In genomic region chr12:108823804-108824203, GRCh38 we compare ENCODE assay signal across 1 cellular context.
TF ChIP-seq lines count a peak whose summit lies in the region.

No MANE protein-coding gene starts in this region.

TF ChIP-seq in K562, 482 proteins besides CTCF, POLR2A, EP300 and RAD21:
- TF ChIP-seq ZNF217 (CRISPR knock-in tag; IDR thresholded peaks at IDR 0.05) = no peak
- no peak for TF ChIP-seq ZNF639 (CRISPR knock-in tag; conservative IDR thresholded peaks at IDR 0.05 in 1 of 2, IDR thresholded peaks at IDR 0.05 in 1 of 2)
- peak; percentile 83 for TF ChIP-seq TCF3 (CRISPR knock-in tag; IDR thresholded peaks at IDR 0.05)
- TF ChIP-seq SOX6 (IDR thresholded peaks at IDR 0.05) = peak; percentile 59
- TF ChIP-seq CBFA2T2 (conservative IDR thresholded peaks at IDR 0.05) = peak; percentile 66
- TF ChIP-seq ATF7 (IDR thresholded peaks at IDR 0.05) = 0 out of 2 replicates have a peak, but pooled peaks have one; percentile 35
- TF ChIP-seq ELF1 (tag; IDR thresholded peaks at IDR 0.05) = no peak
- TF ChIP-seq SETDB1 (IDR thresholded peaks at IDR 0.05; ENCODE audit: low read length) = no peak
- peak; percentile 28; the same call in 1 of the 2 replicates for TF ChIP-seq CTBP1 (IDR thresholded peaks at IDR 0.05; ENCODE audit: borderline replicate concordance)
- TF ChIP-seq ZNF347 (CRISPR knock-in tag; IDR thresholded peaks at IDR 0.05; ENCODE audit: low read depth) = no peak
- TF ChIP-seq PHF21A (IDR thresholded peaks at IDR 0.05; ENCODE audit: borderline replicate concordance, low read depth) = peak; percentile 61; the same call in 1 of the 2 replicates
- no peak for TF ChIP-seq HMG20B (CRISPR knock-in tag; IDR thresholded peaks at IDR 0.05)
- TF ChIP-seq FOXK2 (conservative IDR thresholded peaks at IDR 0.05 in 1 of 2, IDR thresholded peaks at IDR 0.05 in 1 of 2; ENCODE audit: low read depth in 2 of 2) = 0 out of 4 replicates have a peak, but pooled peaks of 1 of the 2 experiments have one; percentile 23
- TF ChIP-seq HBP1 (CRISPR knock-in tag; IDR thresholded peaks at IDR 0.05) = no peak
- peak; percentile 63 to 97; a peak in 3 of 4 replicates for TF ChIP-seq HDAC1 (IDR thresholded peaks at IDR 0.05)
- peak; percentile 44 for TF ChIP-seq HMBOX1 (IDR thresholded peaks at IDR 0.05)
- peak; percentile 62 for TF ChIP-seq CXXC5 (CRISPR knock-in tag; IDR thresholded peaks at IDR 0.05)
- peak in 1 of 2 experiments; percentile 49; a peak in 1 of 4 replicates for TF ChIP-seq MNT (conservative IDR thresholded peaks at IDR 0.05)
- peak; percentile 24; the same call in 1 of the 2 replicates for TF ChIP-seq BHLHE40 (IDR thresholded peaks at IDR 0.05; ENCODE audit: low read length)
- 0 out of 4 replicates have a peak, but pooled peaks of 1 of the 2 experiments have one; percentile 16 for TF ChIP-seq ARNT (IDR thresholded peaks at IDR 0.05)
- TF ChIP-seq KLF1 (tag; IDR thresholded peaks at IDR 0.05) = 0 out of 2 replicates have a peak, but pooled peaks have one; percentile 41
- peak; percentile 49; the same call in 1 of the 2 replicates for TF ChIP-seq CREM (IDR thresholded peaks at IDR 0.05; ENCODE audit: low read depth)
- peak; percentile 61; the same call in 1 of the 2 replicates for TF ChIP-seq SMAD4 (CRISPR knock-in tag; conservative IDR thresholded peaks at IDR 0.05)
- TF ChIP-seq MTF1 (CRISPR knock-in tag; IDR thresholded peaks at IDR 0.05; ENCODE audit: borderline replicate concordance) = no peak
- peak; percentile 60 for TF ChIP-seq TAL1 (IDR thresholded peaks at IDR 0.05)
- TF ChIP-seq ATF3 (IDR thresholded peaks at IDR 0.05) = no peak
- TF ChIP-seq ATF3 (CRISPR knock-in tag; conservative IDR thresholded peaks at IDR 0.05) = no peak
- peak; percentile 84 for TF ChIP-seq CBFA2T3 (IDR thresholded peaks at IDR 0.05)
- peak; percentile 97 to 99 for TF ChIP-seq RCOR1 (IDR thresholded peaks at IDR 0.05; ENCODE audit: borderline replicate concordance in 1 of 2, low read depth in 2 of 2, low read length in 2 of 2)
- TF ChIP-seq NFIC (IDR thresholded peaks at IDR 0.05) = 0 out of 2 replicates have a peak, but pooled peaks have one; percentile 14
- peak; percentile 98 for TF ChIP-seq HDAC2 (IDR thresholded peaks at IDR 0.05)
- TF ChIP-seq DMBX1 (CRISPR knock-in tag; IDR thresholded peaks at IDR 0.05; ENCODE audit: borderline replicate concordance) = 0 out of 2 replicates have a peak, but pooled peaks have one; percentile 21
- peak; percentile 93 for TF ChIP-seq STAT5A (IDR thresholded peaks at IDR 0.05; ENCODE audit: borderline replicate concordance, low read length)
- no peak for TF ChIP-seq HMGXB4 (CRISPR knock-in tag; IDR thresholded peaks at IDR 0.05)
- peak; percentile 58; the same call in 1 of the 2 replicates for TF ChIP-seq KLF16 (IDR thresholded peaks at IDR 0.05)
- TF ChIP-seq DPF2 (IDR thresholded peaks at IDR 0.05) = peak; percentile 45; the same call in 1 of the 2 replicates
- peak; percentile 81 for TF ChIP-seq ADNP (tag; IDR thresholded peaks at IDR 0.05)
- TF ChIP-seq TEAD4 (IDR thresholded peaks at IDR 0.05; ENCODE audit: low read length) = peak; percentile 71
- TF ChIP-seq TEAD4 (CRISPR knock-in tag; IDR thresholded peaks at IDR 0.05; ENCODE audit: borderline replicate concordance) = no peak
- TF ChIP-seq NCOR1 (IDR thresholded peaks at IDR 0.05) = peak; percentile 73
- peak; percentile 99 for TF ChIP-seq KDM1A (IDR thresholded peaks at IDR 0.05)
- peak in 1 of 2 experiments; percentile 50; a peak in 1 of 4 replicates for TF ChIP-seq TBL1XR1 (IDR thresholded peaks at IDR 0.05; ENCODE audit: low read length in 2 of 2)
- TF ChIP-seq JUND (IDR thresholded peaks at IDR 0.05; ENCODE audit: borderline replicate concordance, low read depth, low read length) = peak; percentile 31; the same call in 1 of the 2 replicates
- no peak for TF ChIP-seq JUND (tag; IDR thresholded peaks at IDR 0.05; ENCODE audit: borderline replicate concordance, low read depth, low read length)
- no peak for TF ChIP-seq CBX1 (IDR thresholded peaks at IDR 0.05; ENCODE audit: low read depth)
- no peak for TF ChIP-seq RREB1 (CRISPR knock-in tag; IDR thresholded peaks at IDR 0.05)
- peak; percentile 81 for TF ChIP-seq ARID1B (IDR thresholded peaks at IDR 0.05)
